Comparison of ENCODE assay signal across 1 cellular context in genomic region chr15:45089712-45090373, GRCh38.
TF ChIP-seq lines count a peak whose summit lies in the region.

No MANE protein-coding gene starts in this region.

TF ChIP-seq in HepG2, 621 proteins besides CTCF, POLR2A, EP300 and RAD21:
- TF ChIP-seq ZNF646 (CRISPR knock-in tag; IDR thresholded peaks at IDR 0.05) (no peak), PAF1 (CRISPR knock-in tag; IDR thresholded peaks at IDR 0.05) (no peak), ZNF629 (CRISPR knock-in tag; conservative IDR thresholded peaks at IDR 0.05) (peak; percentile 62), ZMYM4 (CRISPR knock-in tag; IDR thresholded peaks at IDR 0.05) (no peak), ZNF605 (CRISPR knock-in tag; IDR thresholded peaks at IDR 0.05) (no peak), ZNF326 (CRISPR knock-in tag; IDR thresholded peaks at IDR 0.05; ENCODE audit: borderline replicate concordance) (no peak), CREB1 (IDR thresholded peaks at IDR 0.05) (peak; percentile 20; the same call in 1 of the 2 replicates), CREB1 (CRISPR knock-in tag; IDR thresholded peaks at IDR 0.05) (no peak), PHF8 (CRISPR knock-in tag; IDR thresholded peaks at IDR 0.05) (no peak)
